In genomic region chr1:31642897-31643296, GRCh38 we compare ENCODE assay signal across 1 cellular context.
TF ChIP-seq lines count a peak whose summit lies in the region.

No MANE protein-coding gene starts in this region.

TF ChIP-seq in HepG2, 621 proteins besides CTCF, POLR2A, EP300 and RAD21:
- TF ChIP-seq MNT (IDR thresholded peaks at IDR 0.05) (no peak), ZBTB25 (CRISPR knock-in tag; IDR thresholded peaks at IDR 0.05) (no peak), FOXK2 (IDR thresholded peaks at IDR 0.05) (no peak), ZNF296 (CRISPR knock-in tag; conservative IDR thresholded peaks at IDR 0.05) (no peak), KDM4B (CRISPR knock-in tag; IDR thresholded peaks at IDR 0.05) (no peak), GMEB1 (CRISPR knock-in tag; IDR thresholded peaks at IDR 0.05; ENCODE audit: borderline replicate concordance) (no peak)
